37 cellular contexts compared by ENCODE assay signal in the genomic region with DNA sequence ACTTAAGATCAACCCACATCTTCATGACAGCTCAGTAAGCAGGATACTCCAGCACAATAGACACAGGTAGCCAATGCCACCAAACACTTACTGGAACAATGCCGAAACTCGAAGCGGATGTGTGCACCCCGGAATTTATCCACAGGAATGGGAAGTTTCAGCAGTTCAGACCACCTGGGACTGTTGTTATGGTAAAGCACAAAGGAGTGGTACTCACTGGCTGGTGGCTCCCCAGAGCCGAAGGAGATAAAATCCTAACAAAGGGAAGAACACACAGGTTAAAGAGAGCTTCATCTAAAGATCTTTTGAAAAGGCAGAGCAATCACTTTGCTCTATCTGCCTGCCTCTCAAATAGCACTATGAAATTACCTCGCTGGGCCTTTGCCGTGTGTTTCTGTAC.
"Had no signal": no experiment of that assay in that cellular context is flagged by ENCODE, and none has a peak within 500 bp of the region (broad histone marks: within the 10 kb centered on the region; RNA-seq: fewer than 3 reads in every experiment).

No MANE protein-coding gene starts in this region.

- H3K27me3 Mint-ChIP-seq: activated CD4-positive, alpha-beta memory T cell treated with anti-CD3 and anti-CD28 coated beads, Interleukin-2, amount 10 ng/mL, durations not matched to agents 7 days and 5 days; activated CD8-positive, alpha-beta memory T cell treated with anti-CD3 and anti-CD28 coated beads, Interleukin-2, amount 10 ng/mL, durations not matched to agents 7 days and 5 days; activated naive CD4-positive, alpha-beta T cell treated with anti-CD3 and anti-CD28 coated beads, Interleukin-2, amount 10 ng/mL, durations not matched to agents 7 days and 5 days; activated naive CD4-positive, alpha-beta T cell treated with anti-CD3 and anti-CD28 coated beads, Interleukin-2, amount 50 U/mL, for 24 hours; activated naive CD8-positive, alpha-beta T cell treated with anti-CD3 and anti-CD28 coated beads, Interleukin-2, amount 50 U/mL, for 24 hours; activated T-cell treated with anti-CD3 and anti-CD28 coated beads, Interleukin-2, amount 50 U/mL, for 24 hours; brain; T-cell had no signal

- H3K27ac ChIP-seq: ascending aorta, cardiac muscle cell, VCaP had no signal

- H3K4me1 Mint-ChIP-seq: activated CD4-positive, alpha-beta memory T cell treated with anti-CD3 and anti-CD28 coated beads, Interleukin-2, amount 10 ng/mL, durations not matched to agents 7 days and 5 days; activated CD4-positive, alpha-beta T cell treated with anti-CD3 and anti-CD28 coated beads for 36 hours; activated CD4-positive, alpha-beta T cell treated with anti-CD3 and anti-CD28 coated beads, Interleukin-2, amount 10 ng/mL, durations not matched to agents 7 days and 5 days; activated CD8-positive, alpha-beta memory T cell treated with anti-CD3 and anti-CD28 coated beads, Interleukin-2, amount 10 ng/mL, durations not matched to agents 7 days and 5 days; activated naive CD4-positive, alpha-beta T cell treated with anti-CD3 and anti-CD28 coated beads, Interleukin-2, amount 10 ng/mL, durations not matched to agents 7 days and 5 days; activated naive CD4-positive, alpha-beta T cell treated with anti-CD3 and anti-CD28 coated beads, Interleukin-2, amount 50 U/mL, for 24 hours; activated naive CD8-positive, alpha-beta T cell treated with anti-CD3 and anti-CD28 coated beads, Interleukin-2, amount 10 ng/mL, durations not matched to agents 7 days and 5 days; activated naive CD8-positive, alpha-beta T cell treated with anti-CD3 and anti-CD28 coated beads, Interleukin-2, amount 50 U/mL, for 24 hours; brain; central memory CD8-positive, alpha-beta T cell; T-cell had no signal

- H3K4me3 ChIP-seq: ascending aorta, cardiac muscle cell had no signal

- H3K27me3 ChIP-seq: ascending aorta had no signal

- H3K27ac Mint-ChIP-seq: activated CD4-positive, alpha-beta memory T cell treated with anti-CD3 and anti-CD28 coated beads, Interleukin-2, amount 10 ng/mL, durations not matched to agents 7 days and 5 days; activated CD4-positive, alpha-beta T cell treated with anti-CD3 and anti-CD28 coated beads for 36 hours; activated CD4-positive, alpha-beta T cell treated with anti-CD3 and anti-CD28 coated beads, Interleukin-2, amount 10 ng/mL, durations not matched to agents 7 days and 5 days; activated CD8-positive, alpha-beta memory T cell treated with anti-CD3 and anti-CD28 coated beads, Interleukin-2, amount 10 ng/mL, durations not matched to agents 7 days and 5 days; activated CD8-positive, alpha-beta T cell treated with anti-CD3 and anti-CD28 coated beads, Interleukin-2, amount 10 ng/mL, durations not matched to agents 7 days and 5 days; activated naive CD4-positive, alpha-beta T cell treated with anti-CD3 and anti-CD28 coated beads, Interleukin-2, amount 10 ng/mL, durations not matched to agents 7 days and 5 days; activated naive CD4-positive, alpha-beta T cell treated with anti-CD3 and anti-CD28 coated beads, Interleukin-2, amount 50 U/mL, for 24 hours; activated naive CD8-positive, alpha-beta T cell; activated naive CD8-positive, alpha-beta T cell treated with anti-CD3 and anti-CD28 coated beads, Interleukin-2, amount 10 ng/mL, durations not matched to agents 7 days and 5 days; activated naive CD8-positive, alpha-beta T cell treated with anti-CD3 and anti-CD28 coated beads, Interleukin-2, amount 50 U/mL, for 24 hours; activated T-cell treated with anti-CD3 and anti-CD28 coated beads, Interleukin-2, amount 50 U/mL, for 24 hours; activated T-helper 2 cell treated with anti-CD3 and anti-CD28 coated beads, Interferon-gamma antibody, Interleukin-2, Interleukin-4, amounts not matched to agents 10 μg/mL and 5 μg/mL and 100 μg/mL, durations not matched to agents 14 hours and 24 hours and 36 hours; brain; T-cell; T-helper 1 cell treated with Interleukin-12 subunit alpha and Interleukin-12 subunit beta and Interleukin-4 antibody, amounts not matched to agents 30 μg/mL and 1 μg/mL, for 36 hours; T-helper 2 cell treated with Interferon-gamma antibody and Interleukin-4, amounts not matched to agents 5 μg/mL and 100 μg/mL, for 36 hours had no signal

- H3K4me3 Mint-ChIP-seq: activated CD4-positive, alpha-beta memory T cell treated with anti-CD3 and anti-CD28 coated beads, Interleukin-2, amount 10 ng/mL, durations not matched to agents 7 days and 5 days; activated CD4-positive, alpha-beta T cell treated with anti-CD3 and anti-CD28 coated beads for 36 hours; activated CD4-positive, alpha-beta T cell treated with anti-CD3 and anti-CD28 coated beads, Interleukin-2, amount 10 ng/mL, durations not matched to agents 7 days and 5 days; activated CD8-positive, alpha-beta memory T cell treated with anti-CD3 and anti-CD28 coated beads, Interleukin-2, amount 10 ng/mL, durations not matched to agents 7 days and 5 days; activated CD8-positive, alpha-beta T cell treated with anti-CD3 and anti-CD28 coated beads, Interleukin-2, amount 10 ng/mL, durations not matched to agents 7 days and 5 days; activated naive CD4-positive, alpha-beta T cell treated with anti-CD3 and anti-CD28 coated beads, Interleukin-2, amount 10 ng/mL, durations not matched to agents 7 days and 5 days; activated naive CD4-positive, alpha-beta T cell treated with anti-CD3 and anti-CD28 coated beads, Interleukin-2, amount 50 U/mL, for 24 hours; activated naive CD8-positive, alpha-beta T cell; activated naive CD8-positive, alpha-beta T cell treated with anti-CD3 and anti-CD28 coated beads, Interleukin-2, amount 10 ng/mL, durations not matched to agents 7 days and 5 days; activated naive CD8-positive, alpha-beta T cell treated with anti-CD3 and anti-CD28 coated beads, Interleukin-2, amount 50 U/mL, for 24 hours; activated T-cell treated with anti-CD3 and anti-CD28 coated beads, Interleukin-2, amount 50 U/mL, for 24 hours; brain; central memory CD8-positive, alpha-beta T cell; T-cell; T-helper 1 cell treated with Interleukin-12 subunit alpha and Interleukin-12 subunit beta and Interleukin-4 antibody, amounts not matched to agents 30 μg/mL and 1 μg/mL, for 36 hours; T-helper 2 cell treated with Interferon-gamma antibody and Interleukin-4, amounts not matched to agents 5 μg/mL and 100 μg/mL, for 36 hours had no signal

- H3K36me3 Mint-ChIP-seq: activated CD8-positive, alpha-beta memory T cell treated with anti-CD3 and anti-CD28 coated beads, Interleukin-2, amount 10 ng/mL, durations not matched to agents 7 days and 5 days; activated naive CD4-positive, alpha-beta T cell treated with anti-CD3 and anti-CD28 coated beads, Interleukin-2, amount 10 ng/mL, durations not matched to agents 7 days and 5 days; activated naive CD4-positive, alpha-beta T cell treated with anti-CD3 and anti-CD28 coated beads, Interleukin-2, amount 50 U/mL, for 24 hours; activated naive CD8-positive, alpha-beta T cell; activated naive CD8-positive, alpha-beta T cell treated with anti-CD3 and anti-CD28 coated beads, Interleukin-2, amount 10 ng/mL, durations not matched to agents 7 days and 5 days; T-cell had no signal

- ATAC-seq: activated CD4-positive, alpha-beta T cell treated with anti-CD3 and anti-CD28 coated beads for 36 hours; activated CD4-positive, CD25-positive, alpha-beta regulatory T cell treated with anti-CD3 and anti-CD28 coated beads, Interleukin-2, amount 50 U/mL, for 24 hours; activated CD8-positive, alpha-beta memory T cell treated with anti-CD3 and anti-CD28 coated beads, Interleukin-2, amount 10 ng/mL, durations not matched to agents 7 days and 5 days; activated CD8-positive, alpha-beta T cell treated with anti-CD3 and anti-CD28 coated beads, Interleukin-2, amount 10 ng/mL, durations not matched to agents 7 days and 5 days; activated naive CD8-positive, alpha-beta T cell treated with anti-CD3 and anti-CD28 coated beads, Interleukin-2, amount 50 U/mL, for 24 hours; T-cell had no signal

- H3K9me3 Mint-ChIP-seq: activated CD4-positive, alpha-beta memory T cell treated with anti-CD3 and anti-CD28 coated beads, Interleukin-2, amount 10 ng/mL, durations not matched to agents 7 days and 5 days; activated CD4-positive, alpha-beta T cell treated with anti-CD3 and anti-CD28 coated beads, Interleukin-2, amount 10 ng/mL, durations not matched to agents 7 days and 5 days; activated naive CD4-positive, alpha-beta T cell treated with anti-CD3 and anti-CD28 coated beads, Interleukin-2, amount 10 ng/mL, durations not matched to agents 7 days and 5 days; activated naive CD4-positive, alpha-beta T cell treated with anti-CD3 and anti-CD28 coated beads, Interleukin-2, amount 50 U/mL, for 24 hours; activated naive CD8-positive, alpha-beta T cell treated with anti-CD3 and anti-CD28 coated beads, Interleukin-2, amount 10 ng/mL, durations not matched to agents 7 days and 5 days; activated naive CD8-positive, alpha-beta T cell treated with anti-CD3 and anti-CD28 coated beads, Interleukin-2, amount 50 U/mL, for 24 hours; activated T-cell treated with anti-CD3 and anti-CD28 coated beads, Interleukin-2, amount 50 U/mL, for 24 hours; activated T-helper 2 cell treated with anti-CD3 and anti-CD28 coated beads, Interferon-gamma antibody, Interleukin-2, Interleukin-4, amounts not matched to agents 10 μg/mL and 5 μg/mL and 100 μg/mL, durations not matched to agents 14 hours and 24 hours and 36 hours; brain; central memory CD8-positive, alpha-beta T cell; T-cell; T-helper 1 cell treated with Interleukin-12 subunit alpha and Interleukin-12 subunit beta and Interleukin-4 antibody, amounts not matched to agents 30 μg/mL and 1 μg/mL, for 36 hours; T-helper 2 cell treated with Interferon-gamma antibody and Interleukin-4, amounts not matched to agents 5 μg/mL and 100 μg/mL, for 36 hours had no signal

- H3K9me3 ChIP-seq: ascending aorta had no signal

- H3K4me1 ChIP-seq: ascending aorta had no signal

- DNase-seq: activated CD4-positive, alpha-beta memory T cell treated with anti-CD3 and anti-CD28 coated beads, Interleukin-2, amount 10 ng/mL, durations not matched to agents 7 days and 5 days; activated CD4-positive, alpha-beta T cell treated with anti-CD3 and anti-CD28 coated beads for 1 hour; activated CD4-positive, alpha-beta T cell treated with anti-CD3 and anti-CD28 coated beads for 36 hours; activated CD4-positive, alpha-beta T cell treated with anti-CD3 and anti-CD28 coated beads for 48 hours; activated CD4-positive, alpha-beta T cell treated with anti-CD3 and anti-CD28 coated beads, Interleukin-2, amount 10 ng/mL, durations not matched to agents 7 days and 5 days; activated CD4-positive, alpha-beta T cell treated with anti-CD3 and anti-CD28 coated beads, Interleukin-2, amount 50 U/mL, for 48 hours; activated CD4-positive, CD25-positive, alpha-beta regulatory T cell; activated CD8-positive, alpha-beta memory T cell treated with anti-CD3 and anti-CD28 coated beads for 24 hours; activated CD8-positive, alpha-beta memory T cell treated with anti-CD3 and anti-CD28 coated beads, Interleukin-2, amount 10 ng/mL, durations not matched to agents 7 days and 5 days; activated CD8-positive, alpha-beta memory T cell treated with anti-CD3 and anti-CD28 coated beads, Interleukin-2, amount 50 U/mL, for 48 hours; activated CD8-positive, alpha-beta T cell treated with anti-CD3 and anti-CD28 coated beads, Interleukin-2, amount 10 ng/mL, durations not matched to agents 7 days and 5 days; activated effector memory CD4-positive, alpha-beta T cell treated with Interleukin-2 at 50 U/mL for 16 hours; activated gamma-delta T cell; activated naive CD4-positive, alpha-beta T cell treated with anti-CD3 and anti-CD28 coated beads, Interleukin-2, amount 10 ng/mL, durations not matched to agents 7 days and 5 days; activated naive CD4-positive, alpha-beta T cell treated with Interleukin-2 at 50 U/mL for 16 hours; activated naive CD8-positive, alpha-beta T cell treated with anti-CD3 and anti-CD28 coated beads, Interleukin-2, amount 10 ng/mL, durations not matched to agents 7 days and 5 days; activated naive CD8-positive, alpha-beta T cell treated with anti-CD3 and anti-CD28 coated beads, Interleukin-2, amount 50 U/mL, for 24 hours; activated T-cell treated with anti-CD3 and anti-CD28 coated beads, Interleukin-2, amount 50 U/mL, for 24 hours; activated T-cell treated with anti-CD3 and anti-CD28 coated beads, Interleukin-2, amount 50 U/mL, for 48 hours; amygdala; anterior cingulate cortex; caudate nucleus; cerebellar nuclear complex; T-cell; T-helper 2 cell; T-helper 9 cell had no signal
